In the genomic region with DNA sequence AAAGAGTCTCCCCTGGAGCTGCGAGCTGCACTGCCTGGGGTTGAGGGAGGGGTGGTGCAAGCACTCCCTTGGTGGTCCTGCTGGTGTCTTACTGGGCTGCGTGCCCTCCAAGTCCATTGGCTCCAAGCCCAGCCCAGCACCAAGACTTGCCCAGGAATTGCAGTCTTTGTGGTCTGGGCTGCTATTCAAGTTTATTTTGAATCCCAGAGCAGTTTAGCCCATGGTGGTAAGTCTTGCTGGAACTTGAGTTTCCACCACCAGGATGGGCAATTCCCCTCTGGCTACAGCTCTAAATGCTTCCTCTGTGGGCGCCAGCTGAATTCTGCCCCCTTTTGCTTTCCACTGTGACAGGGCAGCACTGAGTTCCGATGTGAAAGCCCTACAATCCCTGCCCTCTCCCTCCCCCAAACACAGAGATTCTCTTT, we compare ENCODE assay signal across 1 cellular context.
TF ChIP-seq lines count a peak whose summit lies in the region.

No MANE protein-coding gene starts in this region.

TF ChIP-seq in HepG2, 621 proteins besides CTCF, POLR2A, EP300 and RAD21 (continued from another document):
- TF ChIP-seq SP140L (CRISPR knock-in tag; IDR thresholded peaks at IDR 0.05; ENCODE audit: borderline replicate concordance) = no peak
- TF ChIP-seq ZNF432 (CRISPR knock-in tag; IDR thresholded peaks at IDR 0.05; ENCODE audit: borderline replicate concordance) = no peak
- TF ChIP-seq BCLAF1 (IDR thresholded peaks at IDR 0.05) = no peak
- no peak for TF ChIP-seq ZNF629 (CRISPR knock-in tag; conservative IDR thresholded peaks at IDR 0.05)
- TF ChIP-seq, protein P1, sequence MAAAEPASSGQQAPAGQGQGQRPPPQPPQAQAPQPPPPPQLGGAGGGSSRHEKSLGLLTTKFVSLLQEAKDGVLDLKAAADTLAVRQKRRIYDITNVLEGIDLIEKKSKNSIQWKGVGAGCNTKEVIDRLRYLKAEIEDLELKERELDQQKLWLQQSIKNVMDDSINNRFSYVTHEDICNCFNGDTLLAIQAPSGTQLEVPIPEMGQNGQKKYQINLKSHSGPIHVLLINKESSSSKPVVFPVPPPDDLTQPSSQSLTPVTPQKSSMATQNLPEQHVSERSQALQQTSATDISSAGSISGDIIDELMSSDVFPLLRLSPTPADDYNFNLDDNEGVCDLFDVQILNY (CRISPR knock-in tag; conservative IDR thresholded peaks at IDR 0.05) = no peak
- TF ChIP-seq, protein P2, sequence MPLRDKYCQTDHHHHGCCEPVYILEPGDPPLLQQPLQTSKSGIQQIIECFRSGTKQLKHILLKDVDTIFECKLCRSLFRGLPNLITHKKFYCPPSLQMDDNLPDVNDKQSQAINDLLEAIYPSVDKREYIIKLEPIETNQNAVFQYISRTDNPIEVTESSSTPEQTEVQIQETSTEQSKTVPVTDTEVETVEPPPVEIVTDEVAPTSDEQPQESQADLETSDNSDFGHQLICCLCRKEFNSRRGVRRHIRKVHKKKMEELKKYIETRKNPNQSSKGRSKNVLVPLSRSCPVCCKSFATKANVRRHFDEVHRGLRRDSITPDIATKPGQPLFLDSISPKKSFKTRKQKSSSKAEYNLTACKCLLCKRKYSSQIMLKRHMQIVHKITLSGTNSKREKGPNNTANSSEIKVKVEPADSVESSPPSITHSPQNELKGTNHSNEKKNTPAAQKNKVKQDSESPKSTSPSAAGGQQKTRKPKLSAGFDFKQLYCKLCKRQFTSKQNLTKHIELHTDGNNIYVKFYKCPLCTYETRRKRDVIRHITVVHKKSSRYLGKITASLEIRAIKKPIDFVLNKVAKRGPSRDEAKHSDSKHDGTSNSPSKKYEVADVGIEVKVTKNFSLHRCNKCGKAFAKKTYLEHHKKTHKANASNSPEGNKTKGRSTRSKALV (CRISPR knock-in tag; IDR thresholded peaks at IDR 0.05) = no peak
- TF ChIP-seq ZSCAN12 (CRISPR knock-in tag; IDR thresholded peaks at IDR 0.05) = no peak
- TF ChIP-seq, protein P3, sequence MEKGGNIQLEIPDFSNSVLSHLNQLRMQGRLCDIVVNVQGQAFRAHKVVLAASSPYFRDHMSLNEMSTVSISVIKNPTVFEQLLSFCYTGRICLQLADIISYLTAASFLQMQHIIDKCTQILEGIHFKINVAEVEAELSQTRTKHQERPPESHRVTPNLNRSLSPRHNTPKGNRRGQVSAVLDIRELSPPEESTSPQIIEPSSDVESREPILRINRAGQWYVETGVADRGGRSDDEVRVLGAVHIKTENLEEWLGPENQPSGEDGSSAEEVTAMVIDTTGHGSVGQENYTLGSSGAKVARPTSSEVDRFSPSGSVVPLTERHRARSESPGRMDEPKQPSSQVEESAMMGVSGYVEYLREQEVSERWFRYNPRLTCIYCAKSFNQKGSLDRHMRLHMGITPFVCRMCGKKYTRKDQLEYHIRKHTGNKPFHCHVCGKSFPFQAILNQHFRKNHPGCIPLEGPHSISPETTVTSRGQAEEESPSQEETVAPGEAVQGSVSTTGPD (CRISPR knock-in tag; IDR thresholded peaks at IDR 0.05) = no peak
- no peak for TF ChIP-seq ZNF138 (CRISPR knock-in tag; IDR thresholded peaks at IDR 0.05; ENCODE audit: low read depth)
TF ChIP-seq in HepG2: peak in this region for 0.
